In genomic region chr4:54233128-54233696, GRCh38 we compare ENCODE assay signal across 1 cellular context.
TF ChIP-seq lines count a peak whose summit lies in the region.

No MANE protein-coding gene starts in this region.

TF ChIP-seq in SK-N-SH, 30 proteins besides CTCF, POLR2A, EP300 and RAD21 (continued from another document):
- TF ChIP-seq SMC3 (IDR thresholded peaks at IDR 0.05; ENCODE audit: low read depth, low read length) = peak; percentile 58
- 0 out of 2 replicates have a peak, but pooled peaks have one; percentile 10 for TF ChIP-seq RXRA (IDR thresholded peaks at IDR 0.05; ENCODE audit: borderline replicate concordance, low read depth)
